In genomic region chr6:143299253-143300166, GRCh38 we compare ENCODE assay signal across 12 cellular contexts.
A peak's percentile ranks its signal among the peaks of the same experiment; 100 is the strongest.
DNase-seq lines count a peak whose midpoint lies in the region; ATAC-seq and TF ChIP-seq lines count a peak whose summit lies in the region.
"Had no signal": no experiment of that assay in that cellular context is flagged by ENCODE, and none has a peak within 500 bp of the region (broad histone marks: within the 10 kb centered on the region; RNA-seq: fewer than 3 reads in every experiment).

No MANE protein-coding gene starts in this region.

- H3K9me3 Mint-ChIP-seq in activated naive CD8-positive, alpha-beta T cell treated with anti-CD3 and anti-CD28 coated beads, Interleukin-2, amount 50 U/mL, for 24 hours = no peaks in the 10 kb centered on the region
- no peaks in the 10 kb centered on the region for H3K9me3 Mint-ChIP-seq in activated naive CD8-positive, alpha-beta T cell treated with anti-CD3 and anti-CD28 coated beads for 36 hours
- peaks cover 4% of the 10 kb centered on the region for H3K9me3 Mint-ChIP-seq in stimulated activated memory B cell treated with anti-CD40 and anti-IgM and Interleukin-4, amounts not matched to agents 10 μg/mL and 1 μg/mL and 100 μg/mL, for 72 hours
- H3K9me3 Mint-ChIP-seq: T-helper 1 cell treated with Interleukin-12 subunit alpha and Interleukin-12 subunit beta and Interleukin-4 antibody, amounts not matched to agents 30 μg/mL and 1 μg/mL, for 36 hours had no signal

- H3K79me2 ChIP-seq in MM.1S (ENCODE audit: low read length) = no peaks in the 10 kb centered on the region

- ATAC-seq in activated naive CD8-positive, alpha-beta T cell treated with anti-CD3 and anti-CD28 coated beads, Interleukin-2, amount 50 U/mL, for 24 hours = peak; percentile 54
- ATAC-seq in GM21529 (IDR thresholded peaks at IDR 0.05; ENCODE audit: unreplicated experiment) (peak; percentile 93), HG03378 (IDR thresholded peaks at IDR 0.05; ENCODE audit: unreplicated experiment) (peak; percentile 86), HG02970 (IDR thresholded peaks at IDR 0.05; ENCODE audit: low FRiP score, unreplicated experiment) (no peak)
- peak; percentile 72 for ATAC-seq in stimulated activated memory B cell treated with anti-CD40 and anti-IgM and Interleukin-4, amounts not matched to agents 10 μg/mL and 1 μg/mL and 100 μg/mL, for 72 hours

- no peak overlapping the region for H2AFZ ChIP-seq in MM.1S (ENCODE audit: low read length)

- H3K27ac Mint-ChIP-seq in activated naive CD8-positive, alpha-beta T cell treated with anti-CD3 and anti-CD28 coated beads, Interleukin-2, amount 50 U/mL, for 24 hours = no peak overlapping the region
- no peak overlapping the region for H3K27ac Mint-ChIP-seq in activated naive CD8-positive, alpha-beta T cell treated with anti-CD3 and anti-CD28 coated beads for 36 hours
- no peak overlapping the region for H3K27ac Mint-ChIP-seq in stimulated activated memory B cell treated with anti-CD40 and anti-IgM and Interleukin-4, amounts not matched to agents 10 μg/mL and 1 μg/mL and 100 μg/mL, for 72 hours
- H3K27ac Mint-ChIP-seq: T-helper 1 cell treated with Interleukin-12 subunit alpha and Interleukin-12 subunit beta and Interleukin-4 antibody, amounts not matched to agents 30 μg/mL and 1 μg/mL, for 36 hours had no signal

- no peaks in the 10 kb centered on the region for H3K9me2 ChIP-seq in MM.1S (replicated peaks; ENCODE audit: insufficient read depth, low read length)

- DNase-seq in activated naive CD8-positive, alpha-beta T cell treated with anti-CD3 and anti-CD28 coated beads, Interleukin-2, amount 50 U/mL, for 24 hours = no peak
- no peak for DNase-seq in activated naive CD8-positive, alpha-beta T cell treated with anti-CD3 and anti-CD28 coated beads for 36 hours
- no peak for DNase-seq in C1 segment of cervical spinal cord (lab: John Stamatoyannopoulos, UW)
- DNase-seq in MM.1S = no peak
- DNase-seq: midbrain, NCI-H1105 treated with DMSO at 0.1 percent for 48 hours had no signal

- H3K36me3 Mint-ChIP-seq in activated naive CD8-positive, alpha-beta T cell treated with anti-CD3 and anti-CD28 coated beads, Interleukin-2, amount 50 U/mL, for 24 hours (ENCODE audit: low read depth) = no peaks in the 10 kb centered on the region
- H3K36me3 Mint-ChIP-seq in activated naive CD8-positive, alpha-beta T cell treated with anti-CD3 and anti-CD28 coated beads for 36 hours = peaks cover 6% of the 10 kb centered on the region
- peaks cover 6% of the 10 kb centered on the region for H3K36me3 Mint-ChIP-seq in stimulated activated memory B cell treated with anti-CD40 and anti-IgM and Interleukin-4, amounts not matched to agents 10 μg/mL and 1 μg/mL and 100 μg/mL, for 72 hours

- no peaks in the 10 kb centered on the region for H4K20me1 ChIP-seq in MM.1S (ENCODE audit: insufficient read depth, low read length)

- H3K9ac ChIP-seq in MM.1S (ENCODE audit: low read length) = no peak overlapping the region

- no peaks in the 10 kb centered on the region for H3K27me3 Mint-ChIP-seq in activated naive CD8-positive, alpha-beta T cell treated with anti-CD3 and anti-CD28 coated beads, Interleukin-2, amount 50 U/mL, for 24 hours
- H3K27me3 Mint-ChIP-seq in activated naive CD8-positive, alpha-beta T cell treated with anti-CD3 and anti-CD28 coated beads for 36 hours = no peaks in the 10 kb centered on the region
- no peaks in the 10 kb centered on the region for H3K27me3 Mint-ChIP-seq in stimulated activated memory B cell treated with anti-CD40 and anti-IgM and Interleukin-4, amounts not matched to agents 10 μg/mL and 1 μg/mL and 100 μg/mL, for 72 hours

- H3F3A ChIP-seq in MM.1S (ENCODE audit: insufficient read depth, low read length) = no peaks in the 10 kb centered on the region

- no peaks in the 10 kb centered on the region for H3K4me1 ChIP-seq in MM.1S (ENCODE audit: low read length)

- H3K4me2 ChIP-seq in MM.1S (ENCODE audit: low read depth, low read length) = no peak overlapping the region

- no peak for TF ChIP-seq CTCF in MM.1S (IDR thresholded peaks at IDR 0.05; ENCODE audit: low read length)

- no peak overlapping the region for H3K27ac ChIP-seq in MM.1S (ENCODE audit: low read length)
- H3K27ac ChIP-seq: epithelial cell of prostate had no signal

- H3K4me1 Mint-ChIP-seq in activated naive CD8-positive, alpha-beta T cell treated with anti-CD3 and anti-CD28 coated beads, Interleukin-2, amount 50 U/mL, for 24 hours = no peaks in the 10 kb centered on the region
- H3K4me1 Mint-ChIP-seq in activated naive CD8-positive, alpha-beta T cell treated with anti-CD3 and anti-CD28 coated beads for 36 hours = peaks cover 2% of the 10 kb centered on the region
- H3K4me1 Mint-ChIP-seq in stimulated activated memory B cell treated with anti-CD40 and anti-IgM and Interleukin-4, amounts not matched to agents 10 μg/mL and 1 μg/mL and 100 μg/mL, for 72 hours = no peaks in the 10 kb centered on the region

- no peak overlapping the region for H3K4me3 Mint-ChIP-seq in activated naive CD8-positive, alpha-beta T cell treated with anti-CD3 and anti-CD28 coated beads, Interleukin-2, amount 50 U/mL, for 24 hours
- H3K4me3 Mint-ChIP-seq in activated naive CD8-positive, alpha-beta T cell treated with anti-CD3 and anti-CD28 coated beads for 36 hours = no peak overlapping the region
- no peak overlapping the region for H3K4me3 Mint-ChIP-seq in stimulated activated memory B cell treated with anti-CD40 and anti-IgM and Interleukin-4, amounts not matched to agents 10 μg/mL and 1 μg/mL and 100 μg/mL, for 72 hours
- H3K4me3 Mint-ChIP-seq: T-helper 1 cell treated with Interleukin-12 subunit alpha and Interleukin-12 subunit beta and Interleukin-4 antibody, amounts not matched to agents 30 μg/mL and 1 μg/mL, for 36 hours had no signal

- H3K9me3 ChIP-seq in MM.1S (replicated peaks; ENCODE audit: insufficient read depth, low read length) = no peaks in the 10 kb centered on the region

- H3K4me3 ChIP-seq in MM.1S (ENCODE audit: low read length) = no peak overlapping the region

- no peaks in the 10 kb centered on the region for H3K27me3 ChIP-seq in MM.1S (replicated peaks; ENCODE audit: insufficient read depth, low read length)

- no peaks in the 10 kb centered on the region for H3K36me3 ChIP-seq in MM.1S (replicated peaks; ENCODE audit: insufficient read depth, low read length)
